ENCODE assay signal across 20 cellular contexts in the genomic region with DNA sequence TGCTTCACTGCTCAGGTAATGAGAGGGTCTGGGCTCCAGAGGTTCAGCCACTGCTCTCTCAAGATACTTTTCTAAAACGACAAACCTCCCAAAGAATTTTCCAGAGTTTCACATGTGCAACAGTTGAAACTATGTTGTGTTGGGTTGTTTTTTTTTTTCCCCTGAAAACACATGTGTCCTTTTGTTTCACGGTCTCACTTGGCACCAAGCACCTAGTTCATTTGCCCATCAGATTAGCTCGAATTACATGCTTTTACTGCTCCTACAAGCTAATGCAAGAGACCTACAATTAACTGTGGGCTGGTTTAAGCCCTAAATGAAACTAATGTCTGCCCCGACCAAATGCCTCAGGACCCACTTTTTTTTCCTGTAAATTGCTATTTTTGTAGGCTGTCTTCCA.
DNase-seq lines count a peak whose midpoint lies in the region; ATAC-seq and TF ChIP-seq lines count a peak whose summit lies in the region.
"Had no signal": no experiment of that assay in that cellular context is flagged by ENCODE, and none has a peak within 500 bp of the region (broad histone marks: within the 10 kb centered on the region; RNA-seq: fewer than 3 reads in every experiment).

No MANE protein-coding gene starts in this region.

- H3K36me3 ChIP-seq in HEK293 (ENCODE audit: control insufficient read depth in 2 of 2, insufficient read depth in 1 of 2, low read length in 2 of 2): no peaks in the 10 kb centered on the region
- no peaks in the 10 kb centered on the region for H3K36me3 ChIP-seq in Caco-2 (ENCODE audit: control insufficient read depth, insufficient read depth, low read length)
- H3K36me3 ChIP-seq: WERI-Rb-1 had no signal

- no peak for TF ChIP-seq CTCF in C4-2B (conservative IDR thresholded peaks at IDR 0.05)
- TF ChIP-seq CTCF in HEK293 (tag by site-specific recombination; IDR thresholded peaks at IDR 0.05): no peak
- TF ChIP-seq CTCF in Caco-2 (IDR thresholded peaks at IDR 0.05; ENCODE audit: insufficient read depth in 1 of 2, low read depth in 1 of 2, low read length in 1 of 2, severe bottlenecking in 1 of 2, unreplicated experiment in 1 of 2): no peak

- H3K9me3 ChIP-seq in HEK293 (ENCODE audit: control insufficient read depth, insufficient read depth, low read depth, low read length) (no peaks in the 10 kb centered on the region), Caco-2 (no peaks in the 10 kb centered on the region)

- POLR2A ChIA-PET in HEK293 (lab: Yijun Ruan, JAX): no interaction called here
- POLR2A ChIA-PET in Caco-2 (lab: Charles Lee): no interaction called here

- ATAC-seq in left lobe of liver: peak; percentile 73
- ATAC-seq: activated CD8-positive, alpha-beta T cell treated with anti-CD3 and anti-CD28 coated beads for 36 hours; activated T-cell treated with anti-CD3 and anti-CD28 coated beads, Interleukin-2, amount 50 U/mL, for 4 hours; effector memory CD8-positive, alpha-beta T cell; stimulated activated memory B cell treated with anti-CD40 and anti-IgM and Interleukin-4, amounts not matched to agents 10 μg/mL and 1 μg/mL and 100 μg/mL, for 72 hours had no signal

- DNase-seq in RPMI7951 (ENCODE audit: low read depth): peak; percentile 22
- DNase-seq in left lobe of liver (ENCODE audit: low spot score): no peak
- no peak for DNase-seq in NCI-H2029 treated with DMSO at 0.1 percent for 48 hours (lab: John Stamatoyannopoulos, UW)
- DNase-seq in AG08395 (ENCODE audit: low spot score): no peak
- DNase-seq in Caco-2: no peak
- DNase-seq in CD1c-positive myeloid dendritic cell (ENCODE audit: extremely low spot score): no peak
- DNase-seq: activated CD8-positive, alpha-beta T cell treated with anti-CD3 and anti-CD28 coated beads for 36 hours; activated naive CD4-positive, alpha-beta T cell treated with anti-CD3 and anti-CD28 coated beads for 36 hours; activated T-cell treated with anti-CD3 and anti-CD28 coated beads, Interleukin-2, amount 50 U/mL, for 4 hours; CD4-positive, alpha-beta memory T cell; effector memory CD8-positive, alpha-beta T cell; Kasumi-1; NCI-H1436 treated with DMSO at 0.1 percent for 48 hours; NCI-H510A; nucleus accumbens; T-helper 1 cell; WERI-Rb-1 had no signal

- no peaks in the 10 kb centered on the region for H3K27me3 Mint-ChIP-seq in Caco-2 (ENCODE audit: insufficient read depth, unreplicated experiment)
- H3K27me3 Mint-ChIP-seq: CD4-positive, alpha-beta memory T cell; stimulated activated memory B cell treated with anti-CD40 and anti-IgM and Interleukin-4, amounts not matched to agents 10 μg/mL and 1 μg/mL and 100 μg/mL, for 72 hours had no signal

- no peak overlapping the region for H3K4me3 Mint-ChIP-seq in Caco-2 (ENCODE audit: unreplicated experiment)
- H3K4me3 Mint-ChIP-seq: activated CD8-positive, alpha-beta T cell treated with anti-CD3 and anti-CD28 coated beads for 36 hours; activated naive CD4-positive, alpha-beta T cell treated with anti-CD3 and anti-CD28 coated beads for 36 hours; activated T-cell treated with anti-CD3 and anti-CD28 coated beads, Interleukin-2, amount 50 U/mL, for 4 hours; CD4-positive, alpha-beta memory T cell; effector memory CD8-positive, alpha-beta T cell; stimulated activated memory B cell treated with anti-CD40 and anti-IgM and Interleukin-4, amounts not matched to agents 10 μg/mL and 1 μg/mL and 100 μg/mL, for 72 hours had no signal

- no peak overlapping the region for H3K4me3 ChIP-seq in HEK293 (ENCODE audit: low read depth, low read length)
- no peak overlapping the region for H3K4me3 ChIP-seq in Caco-2 (ENCODE audit: low read depth, low read length)

- H3K36me3 Mint-ChIP-seq in Caco-2 (ENCODE audit: insufficient read depth, unreplicated experiment): no peaks in the 10 kb centered on the region
- H3K36me3 Mint-ChIP-seq: CD4-positive, alpha-beta memory T cell; stimulated activated memory B cell treated with anti-CD40 and anti-IgM and Interleukin-4, amounts not matched to agents 10 μg/mL and 1 μg/mL and 100 μg/mL, for 72 hours had no signal

- intact Hi-C loops in Caco-2 (cut with micrococcal nuclease; ENCODE audit: unreplicated experiment): loop anchor here (5.0 kb wide), 1 partner anchor 98 kb away; no protein-coding TSS in a partner anchor

- no peak overlapping the region for H3K27ac Mint-ChIP-seq in Caco-2 (ENCODE audit: unreplicated experiment)
- H3K27ac Mint-ChIP-seq: activated CD8-positive, alpha-beta T cell treated with anti-CD3 and anti-CD28 coated beads for 36 hours; activated naive CD4-positive, alpha-beta T cell treated with anti-CD3 and anti-CD28 coated beads for 36 hours; CD4-positive, alpha-beta memory T cell; effector memory CD8-positive, alpha-beta T cell; stimulated activated memory B cell treated with anti-CD40 and anti-IgM and Interleukin-4, amounts not matched to agents 10 μg/mL and 1 μg/mL and 100 μg/mL, for 72 hours had no signal

- no peaks in the 10 kb centered on the region for H3K27me3 ChIP-seq in Caco-2 (replicated peaks; ENCODE audit: control insufficient read depth, insufficient read depth, low read length)

- H3K9me3 Mint-ChIP-seq in Caco-2 (ENCODE audit: unreplicated experiment): no peaks in the 10 kb centered on the region
- H3K9me3 Mint-ChIP-seq: activated CD8-positive, alpha-beta T cell treated with anti-CD3 and anti-CD28 coated beads for 36 hours; activated naive CD4-positive, alpha-beta T cell treated with anti-CD3 and anti-CD28 coated beads for 36 hours; activated T-cell treated with anti-CD3 and anti-CD28 coated beads, Interleukin-2, amount 50 U/mL, for 4 hours; effector memory CD8-positive, alpha-beta T cell; stimulated activated memory B cell treated with anti-CD40 and anti-IgM and Interleukin-4, amounts not matched to agents 10 μg/mL and 1 μg/mL and 100 μg/mL, for 72 hours had no signal

- peak overlapping the region; percentile 21; the same call in 1 of the 2 replicates for H3K27ac ChIP-seq in C4-2B
- no peak overlapping the region; the same call in 1 of the 2 replicates for H3K27ac ChIP-seq in HEK293 (ENCODE audit: extremely low read depth, low read depth, low read length)
- H3K27ac ChIP-seq: WERI-Rb-1 had no signal

- CTCF ChIA-PET in HEK293 (lab: Yijun Ruan, JAX) (interaction anchor here (0.5 to 0.7 kb wide), 2 partner anchors 78 to 339 kb away, joined by 3 read pairs; no protein-coding TSS in a partner anchor), Caco-2 (lab: Charles Lee) (no interaction called here)

- H3K4me1 ChIP-seq in HEK293 (ENCODE audit: control insufficient read depth, insufficient read depth, low read length) (peaks cover 18% of the 10 kb centered on the region), Caco-2 (no peaks in the 10 kb centered on the region)

- H3K4me1 Mint-ChIP-seq in Caco-2 (ENCODE audit: low read depth, unreplicated experiment): peaks cover 13% of the 10 kb centered on the region
- H3K4me1 Mint-ChIP-seq: CD4-positive, alpha-beta memory T cell; stimulated activated memory B cell treated with anti-CD40 and anti-IgM and Interleukin-4, amounts not matched to agents 10 μg/mL and 1 μg/mL and 100 μg/mL, for 72 hours had no signal

- no TSS peak for BruUV-seq in Caco-2 (replicated peaks; lab: Mats Ljungman, UMichigan)

TF ChIP-seq in HEK293, 187 proteins besides CTCF, POLR2A, EP300 and RAD21 (continues in another document):
- TF ChIP-seq, protein P1, sequence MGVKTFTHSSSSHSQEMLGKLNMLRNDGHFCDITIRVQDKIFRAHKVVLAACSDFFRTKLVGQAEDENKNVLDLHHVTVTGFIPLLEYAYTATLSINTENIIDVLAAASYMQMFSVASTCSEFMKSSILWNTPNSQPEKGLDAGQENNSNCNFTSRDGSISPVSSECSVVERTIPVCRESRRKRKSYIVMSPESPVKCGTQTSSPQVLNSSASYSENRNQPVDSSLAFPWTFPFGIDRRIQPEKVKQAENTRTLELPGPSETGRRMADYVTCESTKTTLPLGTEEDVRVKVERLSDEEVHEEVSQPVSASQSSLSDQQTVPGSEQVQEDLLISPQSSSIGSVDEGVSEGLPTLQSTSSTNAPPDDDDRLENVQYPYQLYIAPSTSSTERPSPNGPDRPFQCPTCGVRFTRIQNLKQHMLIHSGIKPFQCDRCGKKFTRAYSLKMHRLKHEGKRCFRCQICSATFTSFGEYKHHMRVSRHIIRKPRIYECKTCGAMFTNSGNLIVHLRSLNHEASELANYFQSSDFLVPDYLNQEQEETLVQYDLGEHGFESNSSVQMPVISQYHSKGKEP (tag by site-specific recombination; IDR thresholded peaks at IDR 0.05): peak; percentile 85
- TF ChIP-seq, protein P2, sequence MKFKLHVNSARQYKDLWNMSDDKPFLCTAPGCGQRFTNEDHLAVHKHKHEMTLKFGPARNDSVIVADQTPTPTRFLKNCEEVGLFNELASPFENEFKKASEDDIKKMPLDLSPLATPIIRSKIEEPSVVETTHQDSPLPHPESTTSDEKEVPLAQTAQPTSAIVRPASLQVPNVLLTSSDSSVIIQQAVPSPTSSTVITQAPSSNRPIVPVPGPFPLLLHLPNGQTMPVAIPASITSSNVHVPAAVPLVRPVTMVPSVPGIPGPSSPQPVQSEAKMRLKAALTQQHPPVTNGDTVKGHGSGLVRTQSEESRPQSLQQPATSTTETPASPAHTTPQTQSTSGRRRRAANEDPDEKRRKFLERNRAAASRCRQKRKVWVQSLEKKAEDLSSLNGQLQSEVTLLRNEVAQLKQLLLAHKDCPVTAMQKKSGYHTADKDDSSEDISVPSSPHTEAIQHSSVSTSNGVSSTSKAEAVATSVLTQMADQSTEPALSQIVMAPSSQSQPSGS (tag by site-specific recombination; IDR thresholded peaks at IDR 0.05; ENCODE audit: low read depth): no peak
- no peak for TF ChIP-seq ZNF791 (tag by site-specific recombination; IDR thresholded peaks at IDR 0.05)
- no peak for TF ChIP-seq ZNF544 (tag by site-specific recombination; IDR thresholded peaks at IDR 0.05)
- TF ChIP-seq, protein P3, sequence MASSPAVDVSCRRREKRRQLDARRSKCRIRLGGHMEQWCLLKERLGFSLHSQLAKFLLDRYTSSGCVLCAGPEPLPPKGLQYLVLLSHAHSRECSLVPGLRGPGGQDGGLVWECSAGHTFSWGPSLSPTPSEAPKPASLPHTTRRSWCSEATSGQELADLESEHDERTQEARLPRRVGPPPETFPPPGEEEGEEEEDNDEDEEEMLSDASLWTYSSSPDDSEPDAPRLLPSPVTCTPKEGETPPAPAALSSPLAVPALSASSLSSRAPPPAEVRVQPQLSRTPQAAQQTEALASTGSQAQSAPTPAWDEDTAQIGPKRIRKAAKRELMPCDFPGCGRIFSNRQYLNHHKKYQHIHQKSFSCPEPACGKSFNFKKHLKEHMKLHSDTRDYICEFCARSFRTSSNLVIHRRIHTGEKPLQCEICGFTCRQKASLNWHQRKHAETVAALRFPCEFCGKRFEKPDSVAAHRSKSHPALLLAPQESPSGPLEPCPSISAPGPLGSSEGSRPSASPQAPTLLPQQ (tag by site-specific recombination; IDR thresholded peaks at IDR 0.05): 0 out of 2 replicates have a peak, but pooled peaks have one; percentile 33
